ENCODE assay signal across 8 cellular contexts in genomic region chr18:35029770-35030169, GRCh38. TPM values are rescaled to one million over a fixed set of nuclear protein-coding genes. Genes with fewer than 3 reads are reported as not detected.
DNase-seq lines count a peak whose midpoint lies in the region; ATAC-seq and TF ChIP-seq lines count a peak whose summit lies in the region.

No MANE protein-coding gene starts in this region.

- H3K27me3 Mint-ChIP-seq in activated naive CD8-positive, alpha-beta T cell treated with anti-CD3 and anti-CD28 coated beads, Interleukin-2, amount 50 U/mL, for 24 hours: no peaks in the 10 kb centered on the region

- H3K27ac ChIP-seq in heart left ventricle: peak overlapping the region in 10 of 12 donors; percentile 19 to 86 (median 32)
- H3K27ac ChIP-seq in neural cell (ENCODE audit: low read length): no peak overlapping the region
- no peak overlapping the region for H3K27ac ChIP-seq in A673 (ENCODE audit: low read depth, low read length, poor library complexity, severe bottlenecking)

- no peaks in the 10 kb centered on the region for H3K27me3 ChIP-seq in heart left ventricle
- H3K27me3 ChIP-seq in neural cell (ENCODE audit: insufficient read depth, low read depth, low read length): no peaks in the 10 kb centered on the region
- H3K27me3 ChIP-seq in A673 (replicated peaks; ENCODE audit: insufficient read depth, low read depth, low read length, poor library complexity): no peaks in the 10 kb centered on the region

- H3K27ac Mint-ChIP-seq in activated naive CD8-positive, alpha-beta T cell treated with anti-CD3 and anti-CD28 coated beads, Interleukin-2, amount 50 U/mL, for 24 hours: peak overlapping the region; percentile 99

- WGBS in heart left ventricle, 4 donors: 27 to 47% (median 33%) methylated on average over 3 of the region's 3 CpGs

- no peak overlapping the region for H2AFZ ChIP-seq in neural cell (ENCODE audit: low read depth, low read length)

- no peak for TF ChIP-seq POLR2A in heart left ventricle (IDR thresholded peaks at IDR 0.05)

- intact Hi-C loops in heart left ventricle (cut with DNase I): loop anchor here in 8 of 10 donors (5.0 to 10.0 kb wide), 3 partner anchors 105 to 113 kb away; no protein-coding TSS in a partner anchor
- intact Hi-C loops in cardiac septum (cut with DNase I): loop anchor here (10.0 kb wide), 2 partner anchors 215 to 325 kb away; partner anchors contain the start of gene ZNF397
- intact Hi-C loops in A673 (cut with micrococcal nuclease; ENCODE audit: unreplicated experiment): no loop called here

- peaks cover 3% of the 10 kb centered on the region for H3F3A ChIP-seq in neural cell (ENCODE audit: insufficient read depth, low read length, poor library complexity, severe bottlenecking)

- H3K9me3 Mint-ChIP-seq in activated naive CD8-positive, alpha-beta T cell treated with anti-CD3 and anti-CD28 coated beads, Interleukin-2, amount 50 U/mL, for 24 hours: no peaks in the 10 kb centered on the region

- POLR2A ChIA-PET in A673 (lab: Charles Lee; ENCODE audit: low non-redundant PET): no interaction called here

- CTCF ChIA-PET in A673 (lab: Charles Lee): interaction anchor here (1.3 kb wide), 1 partner anchor 325 kb away, joined by 3 read pairs; no protein-coding TSS in a partner anchor

- no peaks in the 10 kb centered on the region for H3K36me3 ChIP-seq in heart left ventricle
- no peaks in the 10 kb centered on the region for H3K36me3 ChIP-seq in neural cell (ENCODE audit: insufficient read depth, low read length)
- no peaks in the 10 kb centered on the region for H3K36me3 ChIP-seq in A673 (ENCODE audit: insufficient read depth, low read length, poor library complexity, severe bottlenecking)

- TF ChIP-seq EP300 in neural cell (conservative IDR thresholded peaks at IDR 0.05; ENCODE audit: poor library complexity, severe bottlenecking): no peak

- peak overlapping the region; percentile 13 for H3K9ac ChIP-seq in neural cell (ENCODE audit: low read length)

- DNase-seq in heart left ventricle (no peak), cardiac septum (ENCODE audit: low spot score) (no peak), AG08396 (ENCODE audit: low spot score) (no peak), A673 (ENCODE audit: low spot score) (no peak)
- DNase-seq in activated naive CD8-positive, alpha-beta T cell treated with anti-CD3 and anti-CD28 coated beads, Interleukin-2, amount 50 U/mL, for 24 hours: no peak
- DNase-seq in activated CD4-positive, alpha-beta T cell treated with anti-CD3 and anti-CD28 coated beads for 4 hours: no peak

- H3K4me1 Mint-ChIP-seq in activated naive CD8-positive, alpha-beta T cell treated with anti-CD3 and anti-CD28 coated beads, Interleukin-2, amount 50 U/mL, for 24 hours: peaks cover 60% of the 10 kb centered on the region

- TF ChIP-seq RAD21 in neural cell (conservative IDR thresholded peaks at IDR 0.05): no peak

- no peaks in the 10 kb centered on the region for H3K79me2 ChIP-seq in neural cell (replicated peaks; ENCODE audit: insufficient read depth, low read length)

- TF ChIP-seq CTCF in heart left ventricle (IDR thresholded peaks at IDR 0.05): peak in 2 of 12 donors; percentile 7 to 10
- no peak for TF ChIP-seq CTCF in neural cell (IDR thresholded peaks at IDR 0.05; ENCODE audit: poor library complexity, severe bottlenecking)
- no peak for TF ChIP-seq CTCF in A673 (conservative IDR thresholded peaks at IDR 0.05; ENCODE audit: low read depth, low read length)

- no peaks in the 10 kb centered on the region for H3K9me3 ChIP-seq in heart left ventricle
- no peaks in the 10 kb centered on the region for H3K9me3 ChIP-seq in neural cell (ENCODE audit: low read length)
- no peaks in the 10 kb centered on the region for H3K9me3 ChIP-seq in A673 (ENCODE audit: low read depth, low read length, poor library complexity, severe bottlenecking)

- BruUV-seq in A673 (replicated peaks; lab: Mats Ljungman, UMichigan): no TSS peak

- H3K36me3 Mint-ChIP-seq in activated naive CD8-positive, alpha-beta T cell treated with anti-CD3 and anti-CD28 coated beads, Interleukin-2, amount 50 U/mL, for 24 hours (ENCODE audit: low read depth): no peaks in the 10 kb centered on the region

- no peak overlapping the region for H3K4me2 ChIP-seq in neural cell (ENCODE audit: low read length)

- H4K20me1 ChIP-seq in neural cell (ENCODE audit: insufficient read depth): no peaks in the 10 kb centered on the region

- H3K4me3 ChIP-seq in heart left ventricle (peak overlapping the region in 10 of 12 donors; percentile 11 to 50 (median 34)), neural cell (ENCODE audit: low read length) (no peak overlapping the region), A673 (ENCODE audit: low read depth, low read length, poor library complexity, severe bottlenecking) (no peak overlapping the region)

- H3K9me2 ChIP-seq in neural cell (ENCODE audit: insufficient read depth, low read length): no peaks in the 10 kb centered on the region

- H3K4me3 Mint-ChIP-seq in activated naive CD8-positive, alpha-beta T cell treated with anti-CD3 and anti-CD28 coated beads, Interleukin-2, amount 50 U/mL, for 24 hours: peak overlapping the region; percentile 80

- ATAC-seq in heart left ventricle: peak in 1 of 4 donors; percentile 56
- peak; percentile 73 for ATAC-seq in HG03066 (IDR thresholded peaks at IDR 0.05; ENCODE audit: low read depth, unreplicated experiment)
- ATAC-seq in activated naive CD8-positive, alpha-beta T cell treated with anti-CD3 and anti-CD28 coated beads, Interleukin-2, amount 50 U/mL, for 24 hours: peak; percentile 63

- H3K4me1 ChIP-seq in heart left ventricle: peaks cover 0 to 38% (median 30%) of the 10 kb centered on the region in 12 donors
- no peaks in the 10 kb centered on the region for H3K4me1 ChIP-seq in A673 (ENCODE audit: insufficient read depth, low read length, poor library complexity, severe bottlenecking)

TF ChIP-seq in neural cell, 6 proteins besides CTCF, POLR2A, EP300 and RAD21:
- no peak for TF ChIP-seq MXI1 (conservative IDR thresholded peaks at IDR 0.05; ENCODE audit: poor library complexity, severe bottlenecking)
- TF ChIP-seq EZH2 (IDR thresholded peaks at IDR 0.05; ENCODE audit: borderline replicate concordance, insufficient read depth, low read length, poor library complexity, severe bottlenecking): no peak
- no peak for TF ChIP-seq POLR2AphosphoS5 (IDR thresholded peaks at IDR 0.05)
- no peak for TF ChIP-seq REST (IDR thresholded peaks at IDR 0.05; ENCODE audit: borderline replicate concordance)
- TF ChIP-seq TAF1 (IDR thresholded peaks at IDR 0.05; ENCODE audit: low read depth): no peak
- TF ChIP-seq SMC3 (conservative IDR thresholded peaks at IDR 0.05; ENCODE audit: poor library complexity): no peak

RNA-seq across cellular contexts. Expression of gene MAPRE2, which starts 11.4 kb away (rescaled TPM):
- total RNA-seq in heart left ventricle (100 to 1,000 TPM in 8 of 9 donors, 10 to 100 TPM in 1; 80.2 to 190 (median 137) TPM), cardiac septum (164 TPM), A673 (2021) (14.7 and 16.4 TPM in 2 replicates)
- polyA plus RNA-seq in heart left ventricle (100 to 1,000 TPM in 1 of 2 donors, 10 to 100 TPM in 1; 36.4 to 138 TPM), neural cell (58.9 and 60.3 TPM in 2 replicates)
- 109 and 170 TPM in 2 replicates for polyA minus RNA-seq in neural cell

Comparison
In these comparisons a context has a peak if more than half of its experiments do, and no peak if none do; other contexts are left out.
1. H3K27ac ChIP-seq: peak in heart left ventricle (10 of 12); none in neural cell (single experiment) and A673 (single experiment).
2. H3K4me3 ChIP-seq: peak in heart left ventricle (10 of 12); none in neural cell (single experiment) and A673 (single experiment).